In genomic region chr16:67856927-67857546, GRCh38 we compare ENCODE assay signal across 10 cellular contexts. TPM values are rescaled to one million over a fixed set of nuclear protein-coding genes. Genes with fewer than 3 reads are reported as not detected.
DNase-seq lines count a peak whose midpoint lies in the region; ATAC-seq and TF ChIP-seq lines count a peak whose summit lies in the region.
"Had no signal": no experiment of that assay in that cellular context is flagged by ENCODE, and none has a peak within 500 bp of the region (broad histone marks: within the 10 kb centered on the region; RNA-seq: fewer than 3 reads in every experiment).

No MANE protein-coding gene starts in this region.

- TF ChIP-seq CTCF in brain microvascular endothelial cell (IDR thresholded peaks at IDR 0.05; ENCODE audit: low read depth, low read length, missing control alignments) (no peak), mesothelial cell of epicardium (IDR thresholded peaks at IDR 0.05; ENCODE audit: unreplicated experiment) (no peak), transverse colon (IDR thresholded peaks at IDR 0.05) (no peak), spleen (IDR thresholded peaks at IDR 0.05 in 8 of 11, conservative IDR thresholded peaks at IDR 0.05 in 3 of 11) (no peak)

- DNase-seq in activated naive CD4-positive, alpha-beta T cell treated with anti-CD3 and anti-CD28 coated beads, Interleukin-2, amount 50 U/mL, for 72 hours (ENCODE audit: low spot score in 2 of 2) = no peak
- DNase-seq in activated naive CD4-positive, alpha-beta T cell (lab: John Stamatoyannopoulos, UW) = no peak
- DNase-seq in brain microvascular endothelial cell (no peak), mesothelial cell of epicardium (ENCODE audit: low spot score in 2 of 2, unreplicated experiment in 2 of 2) (no peak), transverse colon (no peak), spleen (no peak)

- in situ Hi-C loops in brain microvascular endothelial cell (cut with HindIII; ENCODE audit: low pct_ligation_motif_present, low sequenced_read_pairs) (no loop called here), transverse colon (cut with MboI; ENCODE audit: low pct_ligation_motif_present in 1 of 4, low pct_unique_long_range_greater_than_20kb in 1 of 4, low sequenced_read_pairs in 3 of 4) (no loop called here)

- H3K36me3 Mint-ChIP-seq in activated naive CD4-positive, alpha-beta T cell treated with anti-CD3 and anti-CD28 coated beads, Interleukin-2, amount 50 U/mL, for 72 hours = no peaks in the 10 kb centered on the region
- peaks cover 8% of the 10 kb centered on the region for H3K36me3 Mint-ChIP-seq in mesothelial cell of epicardium

- TF ChIP-seq POLR2A in transverse colon (IDR thresholded peaks at IDR 0.05) (no peak), spleen (IDR thresholded peaks at IDR 0.05) (no peak)

- no peak overlapping the region for H3K4me3 ChIP-seq in brain microvascular endothelial cell (ENCODE audit: low read depth, low read length)
- no peak overlapping the region for H3K4me3 ChIP-seq in transverse colon
- H3K4me3 ChIP-seq in spleen = no peak overlapping the region

- no peak for TF ChIP-seq EP300 in transverse colon (IDR thresholded peaks at IDR 0.05; ENCODE audit: low read depth)

- H3K27ac ChIP-seq in brain microvascular endothelial cell (peak overlapping the region; percentile 96), transverse colon (peak overlapping the region; percentile 71 to 76 (median 76)), spleen (peak overlapping the region in 2 of 8 donors; percentile 19 to 45)
- H3K27ac ChIP-seq: parathyroid adenoma had no signal

- peak in 1 of 2 donors; percentile 9 for ATAC-seq in activated naive CD4-positive, alpha-beta T cell treated with anti-CD3 and anti-CD28 coated beads, Interleukin-2, amount 50 U/mL, for 72 hours
- ATAC-seq in HG03460 (IDR thresholded peaks at IDR 0.05; ENCODE audit: unreplicated experiment) (no peak), HG02610 (IDR thresholded peaks at IDR 0.05; ENCODE audit: unreplicated experiment) (no peak)

- intact Hi-C loops in transverse colon (cut with DNase I; ENCODE audit: low total_unique reads) (no loop called here), spleen (cut with DNase I; ENCODE audit: low total_unique reads) (no loop called here)

- no peaks in the 10 kb centered on the region for H3K27me3 ChIP-seq in brain microvascular endothelial cell (replicated peaks)
- H3K27me3 ChIP-seq in transverse colon = no peaks in the 10 kb centered on the region
- no peaks in the 10 kb centered on the region for H3K27me3 ChIP-seq in spleen (replicated peaks in 1 of 7)

- H3K4me1 ChIP-seq in transverse colon (peaks cover 9 to 42% (median 28%) of the 10 kb centered on the region in 4 donors), spleen (peaks cover 0 to 52% (median 20%) of the 10 kb centered on the region in 6 donors)

- H3K9me3 ChIP-seq in transverse colon (no peaks in the 10 kb centered on the region), spleen (no peaks in the 10 kb centered on the region)

- WGBS in transverse colon (ENCODE audit: low coverage in 1 of 2), 2 donors = 83 to 95% methylated on average over 1 to 5 of the region's 5 CpGs
- 89 to 98% (median 94%) methylated on average over 4 to 5 of the region's 5 CpGs for WGBS in spleen, 5 donors

- H3K27ac Mint-ChIP-seq in activated naive CD4-positive, alpha-beta T cell treated with anti-CD3 and anti-CD28 coated beads, Interleukin-2, amount 50 U/mL, for 72 hours = peak overlapping the region; percentile 56 to 90
- peak overlapping the region; percentile 54 for H3K27ac Mint-ChIP-seq in mesothelial cell of epicardium
- H3K27ac Mint-ChIP-seq: B cell had no signal

- no peaks in the 10 kb centered on the region for H3K27me3 Mint-ChIP-seq in mesothelial cell of epicardium (ENCODE audit: low read depth)
- H3K27me3 Mint-ChIP-seq: B cell had no signal

- H3K4me1 Mint-ChIP-seq in mesothelial cell of epicardium = peaks cover 10% of the 10 kb centered on the region

- no peak overlapping the region for H3K4me3 Mint-ChIP-seq in mesothelial cell of epicardium
- H3K4me3 Mint-ChIP-seq: B cell had no signal

- H3K9me3 Mint-ChIP-seq in activated naive CD4-positive, alpha-beta T cell treated with anti-CD3 and anti-CD28 coated beads, Interleukin-2, amount 50 U/mL, for 72 hours = no peaks in the 10 kb centered on the region
- no peaks in the 10 kb centered on the region for H3K9me3 Mint-ChIP-seq in mesothelial cell of epicardium

- peaks cover 9% of the 10 kb centered on the region for H3K36me3 ChIP-seq in brain microvascular endothelial cell (replicated peaks)
- no peaks in the 10 kb centered on the region for H3K36me3 ChIP-seq in transverse colon
- H3K36me3 ChIP-seq in spleen = peaks cover 0 to 29% (median 11%) of the 10 kb centered on the region in 6 donors

RNA-seq across cellular contexts. Expression of gene CENPT, which starts 9.5 kb away (rescaled TPM):
- 10 to 100 TPM; 49.5 to 86.4 TPM for total RNA-seq in activated naive CD4-positive, alpha-beta T cell treated with anti-CD3 and anti-CD28 coated beads, Interleukin-2, amount 50 U/mL, for 72 hours
- 71.5 to 73.8 TPM (median 73.8 TPM) in 3 replicates for total RNA-seq in mesothelial cell of epicardium
- 100 to 1,000 TPM in 2 of 4 donors, 10 to 100 TPM in 2; 58.2 to 248 (median 100) TPM for total RNA-seq in transverse colon
- total RNA-seq in spleen = 10 to 100 TPM; 43.2 to 82.9 (median 50.8) TPM
- polyA plus RNA-seq in spleen = 100 to 1,000 TPM in 1 of 3 donors, 10 to 100 TPM in 2; 47.2 to 101 (median 91.3) TPM

RNA-seq across cellular contexts. Expression of gene NUTF2, which starts 10.3 kb away (rescaled TPM):
- 100 to 1,000 TPM; 111 to 160 TPM for total RNA-seq in activated naive CD4-positive, alpha-beta T cell treated with anti-CD3 and anti-CD28 coated beads, Interleukin-2, amount 50 U/mL, for 72 hours
- total RNA-seq in mesothelial cell of epicardium (130 to 141 TPM (median 132 TPM) in 3 replicates), transverse colon (100 to 1,000 TPM in 1 of 4 donors, 10 to 100 TPM in 3; 75.2 to 131 (median 89.0) TPM), spleen (10 to 100 TPM; 38.8 to 64.3 (median 48.6) TPM)
- 100 to 1,000 TPM in 1 of 3 donors, 10 to 100 TPM in 2; 92.3 to 116 (median 97.0) TPM for polyA plus RNA-seq in spleen

RNA-seq across cellular contexts. Expression of gene THAP11, which starts 14.9 kb away (rescaled TPM):
- 10 to 100 TPM; 26.9 to 43.2 TPM for total RNA-seq in activated naive CD4-positive, alpha-beta T cell treated with anti-CD3 and anti-CD28 coated beads, Interleukin-2, amount 50 U/mL, for 72 hours
- 27.6 to 28.6 TPM (median 28.1 TPM) in 3 replicates for total RNA-seq in mesothelial cell of epicardium
- total RNA-seq in transverse colon = 10 to 100 TPM; 24.7 to 44.1 (median 32.7) TPM
- total RNA-seq in spleen = 10 to 100 TPM; 23.5 to 80.7 (median 35.7) TPM
- polyA plus RNA-seq in spleen = 10 to 100 TPM; 19.9 to 31.7 (median 24.3) TPM

RNA-seq across cellular contexts. Expression of gene EDC4, which starts 15.8 kb away (rescaled TPM):
- 100 to 1,000 TPM; 108 to 117 TPM for total RNA-seq in activated naive CD4-positive, alpha-beta T cell treated with anti-CD3 and anti-CD28 coated beads, Interleukin-2, amount 50 U/mL, for 72 hours
- total RNA-seq in mesothelial cell of epicardium (71.7 to 83.4 TPM (median 80.2 TPM) in 3 replicates), transverse colon (100 to 1,000 TPM in 2 of 4 donors, 10 to 100 TPM in 2; 76.4 to 162 (median 105) TPM), spleen (10 to 100 TPM; 51.7 to 71.3 (median 63.2) TPM)
- polyA plus RNA-seq in spleen = 10 to 100 TPM; 27.6 to 45.0 (median 39.6) TPM

RNA-seq across cellular contexts. Expression of gene NRN1L, which starts 27.6 kb away (rescaled TPM):
- total RNA-seq in activated naive CD4-positive, alpha-beta T cell treated with anti-CD3 and anti-CD28 coated beads, Interleukin-2, amount 50 U/mL, for 72 hours = under 1 TPM in 1 of 2 donors, not detected in 1; 0.78 TPM
- total RNA-seq in mesothelial cell of epicardium (0.66 to 0.99 TPM in 2 of 3 replicates, not detected in the other), transverse colon (1 to 10 TPM in 1 of 4 donors, not detected in 3; 2.5 TPM), spleen (1 to 10 TPM in 3 of 7 donors, under 1 TPM in 2, not detected in 2; 0.60 to 6.2 (median 1.2) TPM)
- 1 to 10 TPM; 2.5 to 4.4 (median 3.4) TPM for polyA plus RNA-seq in spleen
